8 cellular contexts compared by ENCODE assay signal in the genomic region with DNA sequence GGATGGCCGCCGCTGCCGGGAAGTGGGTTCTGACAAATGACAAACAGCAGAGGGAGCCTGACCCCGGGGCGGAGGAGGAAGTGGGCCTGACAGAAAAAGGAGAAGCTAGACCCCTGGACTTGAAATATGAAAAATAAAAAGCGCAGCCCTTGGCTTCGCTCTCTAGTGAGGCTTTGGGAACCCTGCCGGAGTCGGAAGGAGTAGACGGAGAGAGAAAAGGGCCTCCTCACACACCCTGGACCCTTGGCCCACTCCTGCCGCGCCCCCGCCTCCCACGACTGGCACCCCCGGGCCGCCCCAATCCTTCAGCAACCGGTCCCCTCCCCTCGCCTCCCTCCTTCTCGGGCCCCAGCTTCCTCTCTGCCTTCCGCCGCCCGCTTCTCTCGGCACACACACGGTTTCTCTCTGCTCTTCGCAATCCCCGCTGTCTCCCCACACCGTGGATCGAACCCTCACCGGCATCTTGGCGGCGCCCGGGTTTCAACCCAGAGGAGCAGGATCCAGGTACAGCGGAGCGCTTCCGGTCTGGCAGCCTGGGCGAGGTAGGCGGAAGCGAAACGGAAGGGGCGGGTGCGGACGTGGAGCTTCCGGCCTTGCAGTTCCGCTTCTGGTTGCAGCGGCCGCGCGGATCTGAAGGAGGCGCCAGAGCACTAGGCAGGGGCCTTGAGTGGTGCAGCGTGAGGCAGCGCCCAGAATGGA. TPM values are rescaled to one million over a fixed set of nuclear protein-coding genes. Genes with fewer than 3 reads are reported as not detected.
DNase-seq lines count a peak whose midpoint lies in the region; ATAC-seq and TF ChIP-seq lines count a peak whose summit lies in the region.

A gene (minus strand): TSS at position 539 of the 699 bp plus-strand sequence. CDS start 77 bp downstream, at position 462.

- DNase-seq in BJ (ENCODE audit: low read depth) (peak; percentile 61), GM19238 (ENCODE audit: insufficient read length, low spot score) (peak; percentile 80), NCI-H510A treated with DMSO at 0.1 percent for 48 hours (lab: John Stamatoyannopoulos, UW) (peak; percentile 89), choroid plexus epithelial cell (ENCODE audit: low read depth) (peak; percentile 98), kidney glomerular epithelial cell (lab: John Stamatoyannopoulos, UW) (peak; percentile 89)
- DNase-seq in activated CD4-positive, alpha-beta T cell treated with anti-CD3 and anti-CD28 coated beads for 36 hours, result peak; percentile 98
- peak; percentile 82 to 84 for DNase-seq in stimulated activated CD4-positive, alpha-beta T cell treated with anti-CD3 and anti-CD28 coated beads, Interleukin-1b, Interleukin-23, amount 100 ng/mL, for 1 hour (ENCODE audit: low read depth in 2 of 2)

- H3K27me3 ChIP-seq in BJ (ENCODE audit: control insufficient read depth, insufficient read depth, low read length), result no peaks in the 10 kb centered on the region

- peak; percentile 88 for ATAC-seq in HG03442 (IDR thresholded peaks at IDR 0.05; ENCODE audit: unreplicated experiment)
- ATAC-seq in activated CD4-positive, alpha-beta T cell treated with anti-CD3 and anti-CD28 coated beads for 36 hours, result peak; percentile 99

- H3K4me1 Mint-ChIP-seq in activated CD4-positive, alpha-beta T cell treated with anti-CD3 and anti-CD28 coated beads for 36 hours, result peaks cover 38% of the 10 kb centered on the region

- peak within 1 kb of the TSS; percentile 100 for H3K27ac Mint-ChIP-seq in activated CD4-positive, alpha-beta T cell treated with anti-CD3 and anti-CD28 coated beads for 36 hours

- POLR2A ChIA-PET in BJ (lab: Charles Lee), result interaction anchor here (0.6 to 1.2 kb wide), 5 partner anchors 12 to 150 kb away, joined by 3 to 8 read pairs (median 5); a partner anchor contains a TSS
- POLR2A ChIA-PET in activated CD4-positive, alpha-beta T cell treated with anti-CD3 and anti-CD28 coated beads for 36 hours (lab: Charles Lee), result interaction anchor here (0.6 to 3.4 kb wide), 9 partner anchors 18 to 459 kb away, joined by 3 to 27 read pairs (median 6); a partner anchor contains a TSS

- intact Hi-C loops in activated CD4-positive, alpha-beta T cell treated with anti-CD3 and anti-CD28 coated beads for 36 hours (cut with DNase I, micrococcal nuclease), result loop anchor here (1.0 to 5.0 kb wide), 13 partner anchors 17 to 377 kb away; a partner anchor contains a TSS

- peak within 1 kb of the TSS; percentile 97 for H3K4me3 Mint-ChIP-seq in activated CD4-positive, alpha-beta T cell treated with anti-CD3 and anti-CD28 coated beads for 36 hours

- H3K27me3 Mint-ChIP-seq in activated CD4-positive, alpha-beta T cell treated with anti-CD3 and anti-CD28 coated beads for 36 hours, result no peaks in the 10 kb centered on the region

- peaks cover 4% of the 10 kb centered on the region; the same call in 1 of the 2 replicates for H3K36me3 ChIP-seq in BJ (ENCODE audit: control insufficient read depth, insufficient read depth, low read length)

- H3K4me3 ChIP-seq in BJ (ENCODE audit: low read depth, low read length), result peak within 1 kb of the TSS; percentile 100
- peak within 1 kb of the TSS; percentile 97 for H3K4me3 ChIP-seq in choroid plexus epithelial cell (ENCODE audit: low read depth, low read length)

- CTCF ChIA-PET in BJ (lab: Yijun Ruan, JAX), result interaction anchor here (0.6 to 7.1 kb wide), 37 partner anchors 8 to 465 kb away, joined by 3 to 106 read pairs (median 4); a partner anchor contains a TSS
- CTCF ChIA-PET in activated CD4-positive, alpha-beta T cell treated with anti-CD3 and anti-CD28 coated beads for 36 hours (lab: Charles Lee), result interaction anchor here (0.6 to 5.9 kb wide), 31 partner anchors 8 to 437 kb away, joined by 3 to 82 read pairs (median 4); a partner anchor contains a TSS

- H3K9me3 Mint-ChIP-seq in activated CD4-positive, alpha-beta T cell treated with anti-CD3 and anti-CD28 coated beads for 36 hours (ENCODE audit: low read depth), result no peaks in the 10 kb centered on the region

- TF ChIP-seq CTCF in BJ (IDR thresholded peaks at IDR 0.05; ENCODE audit: insufficient read depth, low read depth, low read length) (peak; percentile 94), choroid plexus epithelial cell (conservative IDR thresholded peaks at IDR 0.05; ENCODE audit: low read depth, low read length) (peak; percentile 86)

- H3K36me3 Mint-ChIP-seq in activated CD4-positive, alpha-beta T cell treated with anti-CD3 and anti-CD28 coated beads for 36 hours (ENCODE audit: low read depth), result peaks cover 43% of the 10 kb centered on the region

RNA-seq across cellular contexts. Expression of the gene that starts here (rescaled TPM):
- polyA plus RNA-seq in BJ (2011; rRNA removed), result 22.7 and 50.9 TPM in 2 replicates
- polyA minus RNA-seq in BJ (2011; rRNA and poly(A)+ RNA removed), result 25.0 and 25.3 TPM in 2 replicates
- 100 to 1,000 TPM; 244 to 422 TPM for total RNA-seq in activated CD4-positive, alpha-beta T cell treated with anti-CD3 and anti-CD28 coated beads for 36 hours

Comparison
In these comparisons a context has a peak if more than half of its experiments do, and no peak if none do; other contexts are left out.
1. Peak in every context shown above with its lines: DNase-seq, ATAC-seq and H3K4me3 ChIP-seq.